1 cellular context compared by ENCODE assay signal in the genomic region with DNA sequence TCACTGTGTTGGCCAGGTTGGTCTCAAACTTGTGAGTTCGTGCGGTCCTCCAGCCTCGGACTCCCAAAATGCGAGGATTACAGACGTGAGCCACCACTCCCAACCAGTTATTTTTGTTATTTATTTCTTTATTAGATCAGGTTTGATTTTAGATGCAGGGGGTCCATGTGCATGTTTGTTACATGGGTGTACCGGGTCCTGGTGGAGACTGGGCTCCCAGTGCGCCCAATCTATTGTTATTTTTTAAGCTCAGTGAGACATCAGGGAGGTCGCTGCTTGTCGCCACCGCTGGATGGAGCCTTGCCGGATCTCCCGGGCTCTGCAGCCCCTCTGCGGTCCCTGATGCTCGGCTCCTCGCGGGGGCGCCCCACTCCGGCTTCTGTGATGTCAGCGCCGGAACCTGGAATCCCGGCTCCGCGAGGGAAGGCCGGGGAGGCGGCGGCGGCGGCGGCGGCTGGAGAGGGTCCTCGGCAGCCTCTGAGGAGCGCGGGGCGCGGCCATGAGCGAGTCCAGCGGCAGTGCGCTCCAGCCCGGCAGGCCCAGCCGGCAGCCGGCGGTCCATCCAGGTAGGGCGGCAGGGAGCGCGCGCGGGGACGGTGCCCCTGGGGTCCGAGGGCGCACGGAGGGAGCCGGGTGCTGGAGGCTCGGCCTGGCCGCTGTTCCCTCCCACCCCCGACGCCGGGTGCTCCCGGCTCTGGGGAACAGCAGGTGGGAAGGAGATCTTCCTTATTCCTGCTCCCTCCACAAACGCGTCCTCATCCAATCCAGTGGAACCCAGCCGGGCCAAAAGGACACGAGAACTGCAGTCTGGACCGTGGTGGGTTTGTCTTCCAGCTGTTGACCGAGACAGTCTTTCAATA.
TF ChIP-seq lines count a peak whose summit lies in the region.

TSS of gene TMC7 (plus strand) at position 370 of the 860 bp plus-strand sequence. CDS start at position 500, 130 bp downstream.

TF ChIP-seq in HepG2, 621 proteins besides CTCF, POLR2A, EP300 and RAD21 (continued from another document and continues in another):
- TF ChIP-seq, protein P1, sequence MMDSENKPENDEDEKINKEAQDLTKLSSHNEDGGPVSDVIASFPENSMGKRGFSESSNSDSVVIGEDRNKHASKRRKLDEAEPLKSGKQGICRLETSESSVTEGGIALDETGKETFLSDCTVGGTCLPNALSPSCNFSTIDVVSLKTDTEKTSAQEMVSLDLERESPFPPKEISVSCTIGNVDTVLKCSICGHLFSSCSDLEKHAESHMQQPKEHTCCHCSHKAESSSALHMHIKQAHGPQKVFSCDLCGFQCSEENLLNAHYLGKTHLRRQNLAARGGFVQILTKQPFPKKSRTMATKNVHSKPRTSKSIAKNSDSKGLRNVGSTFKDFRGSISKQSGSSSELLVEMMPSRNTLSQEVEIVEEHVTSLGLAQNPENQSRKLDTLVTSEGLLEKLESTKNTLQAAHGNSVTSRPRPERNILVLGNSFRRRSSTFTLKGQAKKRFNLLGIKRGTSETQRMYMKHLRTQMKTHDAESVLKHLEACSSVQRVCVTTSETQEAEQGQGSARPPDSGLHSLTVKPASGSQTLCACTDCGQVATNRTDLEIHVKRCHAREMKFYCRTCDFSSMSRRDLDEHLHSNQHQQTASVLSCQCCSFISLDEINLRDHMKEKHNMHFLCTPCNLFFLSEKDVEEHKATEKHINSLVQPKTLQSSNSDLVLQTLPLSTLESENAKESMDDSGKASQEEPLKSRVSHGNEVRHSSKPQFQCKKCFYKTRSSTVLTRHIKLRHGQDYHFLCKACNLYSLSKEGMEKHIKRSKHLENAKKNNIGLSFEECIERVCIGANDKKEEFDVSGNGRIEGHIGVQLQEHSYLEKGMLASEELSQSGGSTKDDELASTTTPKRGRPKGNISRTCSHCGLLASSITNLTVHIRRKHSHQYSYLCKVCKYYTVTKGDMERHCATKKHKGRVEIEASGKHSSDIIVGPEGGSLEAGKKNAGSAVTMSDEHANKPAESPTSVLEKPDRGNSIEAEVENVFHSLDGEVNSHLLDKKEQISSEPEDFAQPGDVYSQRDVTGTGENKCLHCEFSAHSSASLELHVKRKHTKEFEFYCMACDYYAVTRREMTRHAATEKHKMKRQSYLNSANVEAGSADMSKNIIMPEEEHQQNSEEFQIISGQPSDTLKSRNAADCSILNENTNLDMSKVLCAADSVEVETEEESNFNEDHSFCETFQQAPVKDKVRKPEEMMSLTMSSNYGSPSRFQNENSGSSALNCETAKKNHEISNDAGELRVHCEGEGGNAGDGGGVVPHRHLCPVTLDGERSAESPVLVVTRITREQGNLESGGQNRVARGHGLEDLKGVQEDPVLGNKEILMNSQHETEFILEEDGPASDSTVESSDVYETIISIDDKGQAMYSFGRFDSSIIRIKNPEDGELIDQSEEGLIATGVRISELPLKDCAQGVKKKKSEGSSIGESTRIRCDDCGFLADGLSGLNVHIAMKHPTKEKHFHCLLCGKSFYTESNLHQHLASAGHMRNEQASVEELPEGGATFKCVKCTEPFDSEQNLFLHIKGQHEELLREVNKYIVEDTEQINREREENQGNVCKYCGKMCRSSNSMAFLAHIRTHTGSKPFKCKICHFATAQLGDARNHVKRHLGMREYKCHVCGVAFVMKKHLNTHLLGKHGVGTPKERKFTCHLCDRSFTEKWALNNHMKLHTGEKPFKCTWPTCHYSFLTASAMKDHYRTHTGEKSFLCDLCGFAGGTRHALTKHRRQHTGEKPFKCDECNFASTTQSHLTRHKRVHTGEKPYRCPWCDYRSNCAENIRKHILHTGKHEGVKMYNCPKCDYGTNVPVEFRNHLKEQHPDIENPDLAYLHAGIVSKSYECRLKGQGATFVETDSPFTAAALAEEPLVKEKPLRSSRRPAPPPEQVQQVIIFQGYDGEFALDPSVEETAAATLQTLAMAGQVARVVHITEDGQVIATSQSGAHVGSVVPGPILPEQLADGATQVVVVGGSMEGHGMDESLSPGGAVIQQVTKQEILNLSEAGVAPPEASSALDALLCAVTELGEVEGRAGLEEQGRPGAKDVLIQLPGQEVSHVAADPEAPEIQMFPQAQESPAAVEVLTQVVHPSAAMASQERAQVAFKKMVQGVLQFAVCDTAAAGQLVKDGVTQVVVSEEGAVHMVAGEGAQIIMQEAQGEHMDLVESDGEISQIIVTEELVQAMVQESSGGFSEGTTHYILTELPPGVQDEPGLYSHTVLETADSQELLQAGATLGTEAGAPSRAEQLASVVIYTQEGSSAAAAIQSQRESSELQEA (CRISPR knock-in tag; IDR thresholded peaks at IDR 0.05; ENCODE audit: not compliant biosample characterization) = no peak
- no peak for TF ChIP-seq DR1 (CRISPR knock-in tag; IDR thresholded peaks at IDR 0.05)
- TF ChIP-seq, protein P2, sequence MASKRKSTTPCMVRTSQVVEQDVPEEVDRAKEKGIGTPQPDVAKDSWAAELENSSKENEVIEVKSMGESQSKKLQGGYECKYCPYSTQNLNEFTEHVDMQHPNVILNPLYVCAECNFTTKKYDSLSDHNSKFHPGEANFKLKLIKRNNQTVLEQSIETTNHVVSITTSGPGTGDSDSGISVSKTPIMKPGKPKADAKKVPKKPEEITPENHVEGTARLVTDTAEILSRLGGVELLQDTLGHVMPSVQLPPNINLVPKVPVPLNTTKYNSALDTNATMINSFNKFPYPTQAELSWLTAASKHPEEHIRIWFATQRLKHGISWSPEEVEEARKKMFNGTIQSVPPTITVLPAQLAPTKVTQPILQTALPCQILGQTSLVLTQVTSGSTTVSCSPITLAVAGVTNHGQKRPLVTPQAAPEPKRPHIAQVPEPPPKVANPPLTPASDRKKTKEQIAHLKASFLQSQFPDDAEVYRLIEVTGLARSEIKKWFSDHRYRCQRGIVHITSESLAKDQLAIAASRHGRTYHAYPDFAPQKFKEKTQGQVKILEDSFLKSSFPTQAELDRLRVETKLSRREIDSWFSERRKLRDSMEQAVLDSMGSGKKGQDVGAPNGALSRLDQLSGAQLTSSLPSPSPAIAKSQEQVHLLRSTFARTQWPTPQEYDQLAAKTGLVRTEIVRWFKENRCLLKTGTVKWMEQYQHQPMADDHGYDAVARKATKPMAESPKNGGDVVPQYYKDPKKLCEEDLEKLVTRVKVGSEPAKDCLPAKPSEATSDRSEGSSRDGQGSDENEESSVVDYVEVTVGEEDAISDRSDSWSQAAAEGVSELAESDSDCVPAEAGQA (IDR thresholded peaks at IDR 0.05; ENCODE audit: low read depth) = peak; percentile 61
- TF ChIP-seq, protein P2 (CRISPR knock-in tag; IDR thresholded peaks at IDR 0.05; ENCODE audit: borderline replicate concordance) = peak; percentile 81; the same call in 1 of the 2 replicates
- peak; percentile 76; the same call in 1 of the 2 replicates for TF ChIP-seq ZNF609 (CRISPR knock-in tag; IDR thresholded peaks at IDR 0.05; ENCODE audit: borderline replicate concordance)
- TF ChIP-seq, protein P3, sequence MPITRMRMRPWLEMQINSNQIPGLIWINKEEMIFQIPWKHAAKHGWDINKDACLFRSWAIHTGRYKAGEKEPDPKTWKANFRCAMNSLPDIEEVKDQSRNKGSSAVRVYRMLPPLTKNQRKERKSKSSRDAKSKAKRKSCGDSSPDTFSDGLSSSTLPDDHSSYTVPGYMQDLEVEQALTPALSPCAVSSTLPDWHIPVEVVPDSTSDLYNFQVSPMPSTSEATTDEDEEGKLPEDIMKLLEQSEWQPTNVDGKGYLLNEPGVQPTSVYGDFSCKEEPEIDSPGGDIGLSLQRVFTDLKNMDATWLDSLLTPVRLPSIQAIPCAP (CRISPR knock-in tag; IDR thresholded peaks at IDR 0.05; ENCODE audit: low read depth) = no peak; the same call in 1 of the 2 replicates
- peak; percentile 84 for TF ChIP-seq ESRRA (CRISPR knock-in tag; IDR thresholded peaks at IDR 0.05; ENCODE audit: low read depth)
- peak; percentile 83 for TF ChIP-seq ZNF782 (CRISPR knock-in tag; IDR thresholded peaks at IDR 0.05; ENCODE audit: borderline replicate concordance)
- TF ChIP-seq ZNF484 (CRISPR knock-in tag; IDR thresholded peaks at IDR 0.05; ENCODE audit: borderline replicate concordance, low read depth) = no peak
- TF ChIP-seq, protein P4, sequence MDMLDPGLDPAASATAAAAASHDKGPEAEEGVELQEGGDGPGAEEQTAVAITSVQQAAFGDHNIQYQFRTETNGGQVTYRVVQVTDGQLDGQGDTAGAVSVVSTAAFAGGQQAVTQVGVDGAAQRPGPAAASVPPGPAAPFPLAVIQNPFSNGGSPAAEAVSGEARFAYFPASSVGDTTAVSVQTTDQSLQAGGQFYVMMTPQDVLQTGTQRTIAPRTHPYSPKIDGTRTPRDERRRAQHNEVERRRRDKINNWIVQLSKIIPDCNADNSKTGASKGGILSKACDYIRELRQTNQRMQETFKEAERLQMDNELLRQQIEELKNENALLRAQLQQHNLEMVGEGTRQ (IDR thresholded peaks at IDR 0.05; ENCODE audit: low read depth, low read length) = no peak
- TF ChIP-seq, protein P4 (CRISPR knock-in tag; IDR thresholded peaks at IDR 0.05; ENCODE audit: borderline replicate concordance) = no peak
- peak; percentile 53; the same call in 1 of the 2 replicates for TF ChIP-seq MIER2 (CRISPR knock-in tag; IDR thresholded peaks at IDR 0.05)
- TF ChIP-seq, protein P5, sequence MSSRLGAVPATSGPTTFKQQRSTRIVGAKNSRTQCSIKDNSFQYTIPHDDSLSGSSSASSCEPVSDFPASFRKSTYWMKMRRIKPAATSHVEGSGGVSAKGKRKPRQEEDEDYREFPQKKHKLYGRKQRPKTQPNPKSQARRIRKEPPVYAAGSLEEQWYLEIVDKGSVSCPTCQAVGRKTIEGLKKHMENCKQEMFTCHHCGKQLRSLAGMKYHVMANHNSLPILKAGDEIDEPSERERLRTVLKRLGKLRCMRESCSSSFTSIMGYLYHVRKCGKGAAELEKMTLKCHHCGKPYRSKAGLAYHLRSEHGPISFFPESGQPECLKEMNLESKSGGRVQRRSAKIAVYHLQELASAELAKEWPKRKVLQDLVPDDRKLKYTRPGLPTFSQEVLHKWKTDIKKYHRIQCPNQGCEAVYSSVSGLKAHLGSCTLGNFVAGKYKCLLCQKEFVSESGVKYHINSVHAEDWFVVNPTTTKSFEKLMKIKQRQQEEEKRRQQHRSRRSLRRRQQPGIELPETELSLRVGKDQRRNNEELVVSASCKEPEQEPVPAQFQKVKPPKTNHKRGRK (CRISPR knock-in tag; IDR thresholded peaks at IDR 0.05) = 0 out of 2 replicates have a peak, but pooled peaks have one; percentile 68
- TF ChIP-seq ZSCAN31 (CRISPR knock-in tag; IDR thresholded peaks at IDR 0.05; ENCODE audit: low read depth) = peak; percentile 57
- TF ChIP-seq NR2F2 (IDR thresholded peaks at IDR 0.05; ENCODE audit: borderline replicate concordance, low read depth) = peak; percentile 23; the same call in 1 of the 2 replicates
- peak; percentile 77 for TF ChIP-seq RBM39 (IDR thresholded peaks at IDR 0.05; ENCODE audit: low read depth, low read length, poor library complexity, severe bottlenecking)
- no peak for TF ChIP-seq EHMT2 (IDR thresholded peaks at IDR 0.05; ENCODE audit: borderline replicate concordance, low read depth, low read length)
- peak; percentile 9 for TF ChIP-seq FOXO1 (CRISPR knock-in tag; IDR thresholded peaks at IDR 0.05)
